In genomic region chr11:31940396-31941037, GRCh38 we compare ENCODE assay signal across 1 cellular context.
TF ChIP-seq lines count a peak whose summit lies in the region.

No MANE protein-coding gene starts in this region.

TF ChIP-seq in HepG2, 621 proteins besides CTCF, POLR2A, EP300 and RAD21 (continued from another document):
- TF ChIP-seq ZBTB43 (CRISPR knock-in tag; conservative IDR thresholded peaks at IDR 0.05) (no peak), ZBTB26 (CRISPR knock-in tag; IDR thresholded peaks at IDR 0.05; ENCODE audit: borderline replicate concordance) (no peak), ZFP41 (CRISPR knock-in tag; IDR thresholded peaks at IDR 0.05; ENCODE audit: borderline replicate concordance) (no peak), FUBP1 (CRISPR knock-in tag; IDR thresholded peaks at IDR 0.05; ENCODE audit: borderline replicate concordance) (no peak)
